ENCODE assay signal across 10 cellular contexts in the genomic region with DNA sequence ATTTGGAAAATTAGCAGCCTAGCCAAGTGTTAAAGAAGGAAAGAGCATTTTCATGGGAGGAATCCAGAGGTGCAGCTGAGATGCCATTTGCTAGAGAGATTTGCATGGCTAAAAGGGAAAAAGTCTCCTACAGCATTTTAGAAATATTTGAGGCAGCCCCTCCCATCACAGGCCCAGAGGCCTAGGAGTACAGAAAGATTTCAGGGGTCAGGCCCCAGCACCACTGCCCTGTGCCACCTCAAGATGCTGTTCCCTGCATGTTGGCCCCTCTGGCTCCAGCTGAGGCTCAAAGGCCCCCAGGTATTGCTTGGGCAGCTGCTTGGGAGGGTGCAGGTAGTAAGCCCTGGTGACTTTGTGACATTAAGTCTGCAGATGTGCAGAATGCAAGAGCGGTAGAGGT. TPM values are rescaled to one million over a fixed set of nuclear protein-coding genes. Genes with fewer than 3 reads are reported as not detected.
"Had no signal": no experiment of that assay in that cellular context is flagged by ENCODE, and none has a peak within 500 bp of the region (broad histone marks: within the 10 kb centered on the region; RNA-seq: fewer than 3 reads in every experiment).

No MANE protein-coding gene starts in this region.

- H3K4me2 ChIP-seq: GM23338, KMS-11 had no signal

- DNase-seq: H9, HCEC 1CT, HFFc6, IMR-90, KBM-7 had no signal

- FAIRE-seq: H1, H54 had no signal

- H3K27ac ChIP-seq: HL-60, KMS-11 had no signal

- ATAC-seq: GM23338 had no signal

- H3K4me3 ChIP-seq: GM23338 had no signal

- H3K9ac ChIP-seq: KMS-11 had no signal

RNA-seq across cellular contexts. Expression of gene NPR3, which starts 26.9 kb away (rescaled TPM):
- total RNA-seq: H1, H9 had no signal
- polyA plus RNA-seq: H1 had no signal
